Comparison of ENCODE assay signal across 29 cellular contexts in genomic region chr15:87720235-87720634, GRCh38.
"Had no signal": no experiment of that assay in that cellular context is flagged by ENCODE, and none has a peak within 500 bp of the region (broad histone marks: within the 10 kb centered on the region; RNA-seq: fewer than 3 reads in every experiment).

No MANE protein-coding gene starts in this region.

- H3K27ac ChIP-seq: stomach, suprapubic skin, testis, thoracic aorta, thyroid gland, tibial artery, tibial nerve, transverse colon, upper lobe of left lung, upper lobe of right lung, uterus, vagina had no signal

- DNase-seq: stimulated activated CD4-positive, alpha-beta T cell treated with anti-CD3 and anti-CD28 coated beads, Interleukin-2, amount 100 ng/mL, for 48 hours; stimulated activated CD4-positive, alpha-beta T cell treated with anti-CD3 and anti-CD28 coated beads, Interleukin-4, amount 100 ng/mL, for 1 hour; stimulated activated CD4-positive, alpha-beta T cell treated with anti-CD3 and anti-CD28 coated beads, Interleukin-4, amount 100 ng/mL, for 24 hours; stimulated activated CD4-positive, alpha-beta T cell treated with anti-CD3 and anti-CD28 coated beads, Interleukin-4, amount 100 ng/mL, for 4 hours; stimulated activated CD8-positive, alpha-beta memory T cell treated with anti-CD3 and anti-CD28 coated beads, Interleukin-4, amount 100 ng/mL, for 48 hours; stimulated activated naive B cell treated with anti-CD40 and anti-IgM and Interleukin-4, amounts not matched to agents 10 μg/mL and 1 μg/mL and 100 μg/mL, for 72 hours; stimulated activated naive CD4-positive, alpha-beta T cell; stimulated activated naive CD4-positive, alpha-beta T cell treated with Interleukin-2 at 50 U/mL for 16 hours; stimulated activated naive CD8-positive, alpha-beta T cell treated with anti-CD3 and anti-CD28 coated beads, Interleukin-15, amount 100 ng/mL, for 72 hours; stimulated activated naive CD8-positive, alpha-beta T cell treated with anti-CD3 and anti-CD28 coated beads, Interleukin-15, Interleukin-2, amounts not matched to agents 100 U/mL and 50 U/mL, for 24 hours; stomach; substantia nigra; testis; thyroid gland; tibial artery; transverse colon; trophoblast cell; upper lobe of left lung; upper lobe of right lung; uterus had no signal

- H3K36me3 ChIP-seq: stomach, suprapubic skin, thoracic aorta, thyroid gland, tibial artery, tibial nerve, transverse colon, upper lobe of left lung, upper lobe of right lung, uterus, vagina had no signal

- FAIRE-seq: urothelium cell line had no signal

- H3K27me3 Mint-ChIP-seq: stimulated activated memory B cell treated with anti-CD40 and anti-IgM and Interleukin-4, amounts not matched to agents 10 μg/mL and 1 μg/mL and 100 μg/mL, for 72 hours; stimulated activated naive B cell treated with anti-CD40 and anti-IgM and Interleukin-4, amounts not matched to agents 10 μg/mL and 1 μg/mL and 100 μg/mL, for 72 hours; stimulated activated naive CD8-positive, alpha-beta T cell treated with anti-CD3 and anti-CD28 coated beads, Interleukin-15, Interleukin-2, amounts not matched to agents 100 ng/mL and 50 ng/mL, for 24 hours had no signal

- H3K27me3 ChIP-seq: testis, thyroid gland, tibial artery, tibial nerve, transverse colon, upper lobe of left lung, upper lobe of right lung, uterus, vagina had no signal

- H3K27ac Mint-ChIP-seq: stimulated activated effector memory CD8-positive, alpha-beta T cell treated with anti-CD3 and anti-CD28 coated beads, Interleukin-12 subunit alpha, Interleukin-12 subunit beta, amount 100 ng/mL, for 72 hours; stimulated activated memory B cell treated with anti-CD40 and anti-IgM and Interleukin-4, amounts not matched to agents 10 μg/mL and 1 μg/mL and 100 μg/mL, for 72 hours; stimulated activated naive B cell treated with anti-CD40 and anti-IgM and Interleukin-4, amounts not matched to agents 10 μg/mL and 1 μg/mL and 100 μg/mL, for 72 hours; stimulated activated naive CD8-positive, alpha-beta T cell treated with anti-CD3 and anti-CD28 coated beads, Interleukin-15, amount 100 ng/mL, for 72 hours; stimulated activated naive CD8-positive, alpha-beta T cell treated with anti-CD3 and anti-CD28 coated beads, Interleukin-15, Interleukin-2, amounts not matched to agents 100 ng/mL and 50 ng/mL, for 24 hours; type B pancreatic cell had no signal

- H3K4me1 Mint-ChIP-seq: stimulated activated effector memory CD8-positive, alpha-beta T cell treated with anti-CD3 and anti-CD28 coated beads, Interleukin-12 subunit alpha, Interleukin-12 subunit beta, amount 100 ng/mL, for 72 hours; stimulated activated memory B cell treated with anti-CD40 and anti-IgM and Interleukin-4, amounts not matched to agents 10 μg/mL and 1 μg/mL and 100 μg/mL, for 72 hours; stimulated activated naive B cell treated with anti-CD40 and anti-IgM and Interleukin-4, amounts not matched to agents 10 μg/mL and 1 μg/mL and 100 μg/mL, for 72 hours; stimulated activated naive CD8-positive, alpha-beta T cell treated with anti-CD3 and anti-CD28 coated beads, Interleukin-15, amount 100 ng/mL, for 72 hours had no signal

- H3K36me3 Mint-ChIP-seq: stimulated activated effector memory CD8-positive, alpha-beta T cell treated with anti-CD3 and anti-CD28 coated beads, Interleukin-12 subunit alpha, Interleukin-12 subunit beta, amount 100 ng/mL, for 72 hours; stimulated activated memory B cell treated with anti-CD40 and anti-IgM and Interleukin-4, amounts not matched to agents 10 μg/mL and 1 μg/mL and 100 μg/mL, for 72 hours; stimulated activated naive B cell treated with anti-CD40 and anti-IgM and Interleukin-4, amounts not matched to agents 10 μg/mL and 1 μg/mL and 100 μg/mL, for 72 hours; type B pancreatic cell had no signal

- ATAC-seq: stimulated activated effector memory CD8-positive, alpha-beta T cell treated with anti-CD3 and anti-CD28 coated beads, Interleukin-12 subunit alpha, Interleukin-12 subunit beta, amount 100 ng/mL, for 72 hours; stimulated activated memory B cell treated with anti-CD40 and anti-IgM and Interleukin-4, amounts not matched to agents 10 μg/mL and 1 μg/mL and 100 μg/mL, for 72 hours; stimulated activated naive B cell treated with anti-CD40 and anti-IgM and Interleukin-4, amounts not matched to agents 10 μg/mL and 1 μg/mL and 100 μg/mL, for 72 hours; stimulated activated naive CD8-positive, alpha-beta T cell treated with anti-CD3 and anti-CD28 coated beads, Interleukin-15, amount 100 ng/mL, for 72 hours; stimulated activated naive CD8-positive, alpha-beta T cell treated with anti-CD3 and anti-CD28 coated beads, Interleukin-15, Interleukin-2, amounts not matched to agents 100 U/mL and 50 U/mL, for 24 hours; upper lobe of right lung had no signal

- H3K9me3 ChIP-seq: stomach, suprapubic skin, testis, thoracic aorta, thyroid gland, tibial artery, tibial nerve, transverse colon, upper lobe of left lung, upper lobe of right lung, uterus, vagina had no signal

- H3K9me3 Mint-ChIP-seq: stimulated activated effector memory CD8-positive, alpha-beta T cell treated with anti-CD3 and anti-CD28 coated beads, Interleukin-12 subunit alpha, Interleukin-12 subunit beta, amount 100 ng/mL, for 72 hours; stimulated activated memory B cell treated with anti-CD40 and anti-IgM and Interleukin-4, amounts not matched to agents 10 μg/mL and 1 μg/mL and 100 μg/mL, for 72 hours; stimulated activated naive CD8-positive, alpha-beta T cell treated with anti-CD3 and anti-CD28 coated beads, Interleukin-15, amount 100 ng/mL, for 72 hours; stimulated activated naive CD8-positive, alpha-beta T cell treated with anti-CD3 and anti-CD28 coated beads, Interleukin-15, Interleukin-2, amounts not matched to agents 100 ng/mL and 50 ng/mL, for 24 hours; type B pancreatic cell had no signal

- H3K4me3 ChIP-seq: stomach, suprapubic skin, testis, thoracic aorta, thyroid gland, tibial artery, tibial nerve, transverse colon, upper lobe of left lung, upper lobe of right lung, uterus, vagina had no signal

- H3K4me1 ChIP-seq: stomach, suprapubic skin, testis, thyroid gland, tibial artery, tibial nerve, transverse colon, upper lobe of left lung, upper lobe of right lung, uterus, vagina had no signal

- H3K4me3 Mint-ChIP-seq: stimulated activated effector memory CD8-positive, alpha-beta T cell treated with anti-CD3 and anti-CD28 coated beads, Interleukin-12 subunit alpha, Interleukin-12 subunit beta, amount 100 ng/mL, for 72 hours; stimulated activated memory B cell treated with anti-CD40 and anti-IgM and Interleukin-4, amounts not matched to agents 10 μg/mL and 1 μg/mL and 100 μg/mL, for 72 hours; stimulated activated naive B cell treated with anti-CD40 and anti-IgM and Interleukin-4, amounts not matched to agents 10 μg/mL and 1 μg/mL and 100 μg/mL, for 72 hours; stimulated activated naive CD8-positive, alpha-beta T cell treated with anti-CD3 and anti-CD28 coated beads, Interleukin-15, amount 100 ng/mL, for 72 hours; stimulated activated naive CD8-positive, alpha-beta T cell treated with anti-CD3 and anti-CD28 coated beads, Interleukin-15, Interleukin-2, amounts not matched to agents 100 ng/mL and 50 ng/mL, for 24 hours; type B pancreatic cell had no signal
